16 cellular contexts compared by ENCODE assay signal in genomic region chr15:79394231-79394630, GRCh38. TPM values are rescaled to one million over a fixed set of nuclear protein-coding genes. Genes with fewer than 3 reads are reported as not detected.
DNase-seq lines count a peak whose midpoint lies in the region.
"Had no signal": no experiment of that assay in that cellular context is flagged by ENCODE, and none has a peak within 500 bp of the region (broad histone marks: within the 10 kb centered on the region; RNA-seq: fewer than 3 reads in every experiment).

No MANE protein-coding gene starts in this region.

- H3K36me3 ChIP-seq in skeletal muscle satellite cell (ENCODE audit: insufficient read depth, low read length) = no peaks in the 10 kb centered on the region

- peak; percentile 53 for DNase-seq in Ammon's horn (ENCODE audit: low spot score)
- DNase-seq in M059J (ENCODE audit: low read depth) = peak; percentile 23
- peak; percentile 78 for DNase-seq in fibroblast of peridontal ligament (ENCODE audit: extremely low read depth)
- no peak for DNase-seq in activated effector memory CD4-positive, alpha-beta T cell treated with Interleukin-2 at 50 U/mL for 16 hours
- DNase-seq in activated naive CD4-positive, alpha-beta T cell treated with anti-CD3 and anti-CD28 coated beads, Interleukin-2, amount 50 U/mL, for 16 hours = no peak
- no peak for DNase-seq in NCI-H2081 treated with DMSO at 0.1 percent for 48 hours (lab: John Stamatoyannopoulos, UW)
- DNase-seq: activated CD4-positive, alpha-beta T cell treated with anti-CD3 and anti-CD28 coated beads, Interleukin-2, amount 10 ng/mL, durations not matched to agents 7 days and 5 days; activated naive CD4-positive, alpha-beta T cell treated with Interleukin-2 at 50 U/mL for 16 hours; DMS153; KBM-7; midbrain; NCI-H1105; NCI-H2171 treated with DMSO at 0.1 percent for 48 hours; OCI-M1 had no signal

- H3K9ac ChIP-seq in skeletal muscle satellite cell (ENCODE audit: low read depth, low read length) = no peak overlapping the region

- no peak overlapping the region for H3K4me3 ChIP-seq in skeletal muscle satellite cell (ENCODE audit: low read length)
- H3K4me3 ChIP-seq: dorsolateral prefrontal cortex had no signal

- peak overlapping the region; percentile 48 for H3K4me2 ChIP-seq in skeletal muscle satellite cell (ENCODE audit: low read length)

- no peaks in the 10 kb centered on the region for H3K27me3 ChIP-seq in skeletal muscle satellite cell (ENCODE audit: control insufficient read depth, insufficient read depth, low read length)

- H3K9me3 ChIP-seq in skeletal muscle satellite cell (replicated peaks; ENCODE audit: low read length) = no peaks in the 10 kb centered on the region

- H3K4me1 ChIP-seq in skeletal muscle satellite cell (ENCODE audit: control insufficient read depth, insufficient read depth, low read length) = peaks cover 8% of the 10 kb centered on the region

RNA-seq across cellular contexts. Expression of gene MINAR1, which starts 37.9 kb away (rescaled TPM):
- total RNA-seq in M059J (2014; rRNA removed; shearing (Covaris generic)) = 0.84 and 2.5 TPM in 2 replicates
- 0.51 and 0.87 TPM in 2 replicates for total RNA-seq in skeletal muscle satellite cell (2012; rRNA removed)

Comparison
In these comparisons a context has a peak if more than half of its experiments do, and no peak if none do; other contexts are left out.
1. DNase-seq: peak in Ammon's horn (single experiment), M059J (single experiment) and fibroblast of peridontal ligament (single experiment); none in activated effector memory CD4-positive, alpha-beta T cell treated with Interleukin-2 at 50 U/mL for 16 hours (single experiment), activated naive CD4-positive, alpha-beta T cell treated with anti-CD3 and anti-CD28 coated beads, Interleukin-2, amount 50 U/mL, for 16 hours (single experiment) and NCI-H2081 treated with DMSO at 0.1 percent for 48 hours (single experiment).